ENCODE assay signal across 24 cellular contexts in genomic region chr13:73676550-73677040, GRCh38.
DNase-seq lines count a peak whose midpoint lies in the region; ATAC-seq and TF ChIP-seq lines count a peak whose summit lies in the region.
"Had no signal": no experiment of that assay in that cellular context is flagged by ENCODE, and none has a peak within 500 bp of the region (broad histone marks: within the 10 kb centered on the region; RNA-seq: fewer than 3 reads in every experiment).

No MANE protein-coding gene starts in this region.

- no peak for TF ChIP-seq POLR2A in suprapubic skin (IDR thresholded peaks at IDR 0.05)
- no peak for TF ChIP-seq POLR2A in gastrocnemius medialis (IDR thresholded peaks at IDR 0.05)
- no peak for TF ChIP-seq POLR2A in erythroblast (IDR thresholded peaks at IDR 0.05; ENCODE audit: low read length)

- H3K27me3 Mint-ChIP-seq in HFFc6 (ENCODE audit: insufficient read depth) = no peaks in the 10 kb centered on the region
- no peaks in the 10 kb centered on the region for H3K27me3 Mint-ChIP-seq in activated CD4-positive, alpha-beta T cell treated with anti-CD3 and anti-CD28 coated beads, Interleukin-2, amount 10 ng/mL, durations not matched to agents 7 days and 5 days
- H3K27me3 Mint-ChIP-seq: activated naive CD8-positive, alpha-beta T cell treated with anti-CD3 and anti-CD28 coated beads, Interleukin-2, amount 10 ng/mL, durations not matched to agents 7 days and 5 days; CD4-positive, alpha-beta T cell; stimulated activated naive B cell treated with anti-CD40 and anti-IgM and Interleukin-4, amounts not matched to agents 10 μg/mL and 1 μg/mL and 100 μg/mL, for 72 hours had no signal

- no peak overlapping the region for H3K4me3 Mint-ChIP-seq in HFFc6
- H3K4me3 Mint-ChIP-seq in activated CD4-positive, alpha-beta T cell treated with anti-CD3 and anti-CD28 coated beads, Interleukin-2, amount 10 ng/mL, durations not matched to agents 7 days and 5 days = no peak overlapping the region
- H3K4me3 Mint-ChIP-seq: activated naive CD8-positive, alpha-beta T cell treated with anti-CD3 and anti-CD28 coated beads, Interleukin-2, amount 10 ng/mL, durations not matched to agents 7 days and 5 days; CD4-positive, alpha-beta T cell; neural progenitor cell; stimulated activated naive B cell treated with anti-CD40 and anti-IgM and Interleukin-4, amounts not matched to agents 10 μg/mL and 1 μg/mL and 100 μg/mL, for 72 hours; WTC11 had no signal

- H3K27ac Mint-ChIP-seq in HFFc6 = peak overlapping the region; percentile 65; the same call in 1 of the 2 replicates
- H3K27ac Mint-ChIP-seq in activated CD4-positive, alpha-beta T cell treated with anti-CD3 and anti-CD28 coated beads, Interleukin-2, amount 10 ng/mL, durations not matched to agents 7 days and 5 days = no peak overlapping the region
- H3K27ac Mint-ChIP-seq: activated naive CD8-positive, alpha-beta T cell treated with anti-CD3 and anti-CD28 coated beads, Interleukin-2, amount 10 ng/mL, durations not matched to agents 7 days and 5 days; CD4-positive, alpha-beta T cell; neural progenitor cell; stimulated activated naive B cell treated with anti-CD40 and anti-IgM and Interleukin-4, amounts not matched to agents 10 μg/mL and 1 μg/mL and 100 μg/mL, for 72 hours had no signal

- H3K4me3 ChIP-seq in brain microvascular endothelial cell (ENCODE audit: low read depth, low read length) (no peak overlapping the region), suprapubic skin (no peak overlapping the region), gastrocnemius medialis (no peak overlapping the region)
- H3K4me3 ChIP-seq: K562, neural progenitor cell, prostate gland, thoracic aorta had no signal

- peaks cover 4% of the 10 kb centered on the region; the same call in 1 of the 2 replicates for H3K36me3 Mint-ChIP-seq in HFFc6 (ENCODE audit: low read depth)
- peaks cover 6% of the 10 kb centered on the region for H3K36me3 Mint-ChIP-seq in activated CD4-positive, alpha-beta T cell treated with anti-CD3 and anti-CD28 coated beads, Interleukin-2, amount 10 ng/mL, durations not matched to agents 7 days and 5 days (ENCODE audit: low read depth)
- H3K36me3 Mint-ChIP-seq: WTC11 had no signal

- TF ChIP-seq EP300 in suprapubic skin (IDR thresholded peaks at IDR 0.05) = no peak

- H3K9me3 Mint-ChIP-seq in HFFc6 = no peaks in the 10 kb centered on the region
- peaks cover 2% of the 10 kb centered on the region for H3K9me3 Mint-ChIP-seq in activated CD4-positive, alpha-beta T cell treated with anti-CD3 and anti-CD28 coated beads, Interleukin-2, amount 10 ng/mL, durations not matched to agents 7 days and 5 days
- H3K9me3 Mint-ChIP-seq: activated naive CD8-positive, alpha-beta T cell treated with anti-CD3 and anti-CD28 coated beads, Interleukin-2, amount 10 ng/mL, durations not matched to agents 7 days and 5 days; CD4-positive, alpha-beta T cell; neural progenitor cell; stimulated activated naive B cell treated with anti-CD40 and anti-IgM and Interleukin-4, amounts not matched to agents 10 μg/mL and 1 μg/mL and 100 μg/mL, for 72 hours had no signal

- POLR2A ChIA-PET in activated CD4-positive, alpha-beta T cell treated with anti-CD3 and anti-CD28 coated beads, Interleukin-2, amount 10 ng/mL, durations not matched to agents 7 days and 5 days (lab: Charles Lee) = no interaction called here

- peak; percentile 63 for ATAC-seq in left colon
- ATAC-seq in gastrocnemius medialis = no peak
- ATAC-seq in HG03432 (IDR thresholded peaks at IDR 0.05; ENCODE audit: unreplicated experiment) = no peak
- ATAC-seq: K562; stimulated activated naive B cell treated with anti-CD40 and anti-IgM and Interleukin-4, amounts not matched to agents 10 μg/mL and 1 μg/mL and 100 μg/mL, for 72 hours had no signal

- DNase-seq in HFFc6 = no peak
- DNase-seq in brain microvascular endothelial cell = no peak
- DNase-seq in left colon = peak in 1 of 2 donors; percentile 28
- DNase-seq in suprapubic skin (ENCODE audit: low spot score in 2 of 2) = no peak
- no peak for DNase-seq in gastrocnemius medialis
- DNase-seq in erythroblast (lab: John Stamatoyannopoulos, UW) = no peak
- DNase-seq in activated CD4-positive, alpha-beta T cell treated with anti-CD3 and anti-CD28 coated beads, Interleukin-2, amount 10 ng/mL, durations not matched to agents 7 days and 5 days = no peak
- DNase-seq: activated effector memory CD4-positive, alpha-beta T cell treated with Interleukin-2 at 50 U/mL for 16 hours; activated naive CD8-positive, alpha-beta T cell treated with anti-CD3 and anti-CD28 coated beads, Interleukin-2, amount 10 ng/mL, durations not matched to agents 7 days and 5 days; CD4-positive, alpha-beta T cell; GDM1; NCI-H1436; NCI-H774; stimulated activated CD4-positive, alpha-beta T cell treated with anti-CD3 and anti-CD28 coated beads, Interleukin-2, amount 100 ng/mL, for 48 hours; stimulated activated naive B cell treated with anti-CD40 and anti-IgM and Interleukin-4, amounts not matched to agents 10 μg/mL and 1 μg/mL and 100 μg/mL, for 72 hours; SW 1271; T1000 had no signal

- intact Hi-C loops in left colon (cut with DNase I, micrococcal nuclease) = no loop called here
- intact Hi-C loops in gastrocnemius medialis (cut with DNase I; ENCODE audit: low total_unique reads) = no loop called here

- H3K4me1 ChIP-seq in suprapubic skin (peaks cover 12% of the 10 kb centered on the region), gastrocnemius medialis (no peaks in the 10 kb centered on the region)
- H3K4me1 ChIP-seq: neural progenitor cell, prostate gland had no signal

- WGBS in suprapubic skin = 72% methylated on average over 2 of the region's 2 CpGs

- H3K36me3 ChIP-seq in brain microvascular endothelial cell (replicated peaks) = no peaks in the 10 kb centered on the region
- no peaks in the 10 kb centered on the region for H3K36me3 ChIP-seq in suprapubic skin
- H3K36me3 ChIP-seq in gastrocnemius medialis = no peaks in the 10 kb centered on the region
- H3K36me3 ChIP-seq: neural progenitor cell, prostate gland, thoracic aorta had no signal

- CTCF ChIA-PET in activated CD4-positive, alpha-beta T cell treated with anti-CD3 and anti-CD28 coated beads, Interleukin-2, amount 10 ng/mL, durations not matched to agents 7 days and 5 days (lab: Charles Lee) = no interaction called here

- H3K27me3 ChIP-seq in brain microvascular endothelial cell (replicated peaks) (no peaks in the 10 kb centered on the region), suprapubic skin (no peaks in the 10 kb centered on the region), gastrocnemius medialis (no peaks in the 10 kb centered on the region)
- H3K27me3 ChIP-seq: neural progenitor cell had no signal

- in situ Hi-C loops in brain microvascular endothelial cell (cut with HindIII; ENCODE audit: low pct_ligation_motif_present, low sequenced_read_pairs) (no loop called here), gastrocnemius medialis (cut with MboI; ENCODE audit: low sequenced_read_pairs in 4 of 4) (no loop called here)

- no peaks in the 10 kb centered on the region for H3K9me3 ChIP-seq in suprapubic skin
- H3K9me3 ChIP-seq in gastrocnemius medialis = no peaks in the 10 kb centered on the region
- H3K9me3 ChIP-seq: prostate gland, thoracic aorta had no signal

- H3K27ac ChIP-seq in brain microvascular endothelial cell (peak overlapping the region; percentile 62), suprapubic skin (peak overlapping the region; percentile 70), gastrocnemius medialis (no peak overlapping the region)
- H3K27ac ChIP-seq: neural progenitor cell, RWPE1, thoracic aorta had no signal

- peaks cover 30% of the 10 kb centered on the region for H3K4me1 Mint-ChIP-seq in HFFc6 (ENCODE audit: low read depth)
- H3K4me1 Mint-ChIP-seq in activated CD4-positive, alpha-beta T cell treated with anti-CD3 and anti-CD28 coated beads, Interleukin-2, amount 10 ng/mL, durations not matched to agents 7 days and 5 days = no peaks in the 10 kb centered on the region
- H3K4me1 Mint-ChIP-seq: stimulated activated naive B cell treated with anti-CD40 and anti-IgM and Interleukin-4, amounts not matched to agents 10 μg/mL and 1 μg/mL and 100 μg/mL, for 72 hours had no signal

- no peak for TF ChIP-seq CTCF in HFFc6 (IDR thresholded peaks at IDR 0.05)
- no peak for TF ChIP-seq CTCF in brain microvascular endothelial cell (IDR thresholded peaks at IDR 0.05; ENCODE audit: low read depth, low read length, missing control alignments)
- TF ChIP-seq CTCF in suprapubic skin (IDR thresholded peaks at IDR 0.05) = no peak
- TF ChIP-seq CTCF in gastrocnemius medialis (IDR thresholded peaks at IDR 0.05 in 4 of 5, conservative IDR thresholded peaks at IDR 0.05 in 1 of 5) = no peak

Comparison
In these comparisons a context has a peak if more than half of its experiments do, and no peak if none do; other contexts are left out.
1. H3K27ac ChIP-seq: peak in brain microvascular endothelial cell (single experiment) and suprapubic skin (single experiment); none in gastrocnemius medialis (0 of 4).